8 cellular contexts compared by ENCODE assay signal in genomic region chrX:131841496-131842410, GRCh38.
DNase-seq lines count a peak whose midpoint lies in the region; ATAC-seq and TF ChIP-seq lines count a peak whose summit lies in the region.

No MANE protein-coding gene starts in this region.

- DNase-seq in COR-L47 (lab: John Stamatoyannopoulos, UW) (peak; percentile 2), NCI-H524 (lab: John Stamatoyannopoulos, UW) (peak; percentile 72 to 78), left cardiac atrium (peak; percentile 30), retinal pigment epithelial cell (ENCODE audit: low read depth) (no peak), OCI-M2 (lab: John Stamatoyannopoulos, UW; ENCODE audit: unreplicated experiment) (no peak)
- DNase-seq in activated naive CD4-positive, alpha-beta T cell treated with Interleukin-2 at 50 U/mL for 16 hours, result peak; percentile 4

- peak; percentile 90 for TF ChIP-seq CTCF in retinal pigment epithelial cell (conservative IDR thresholded peaks at IDR 0.05; ENCODE audit: low read depth, low read length)

- ATAC-seq in GM18517 (IDR thresholded peaks at IDR 0.05; ENCODE audit: unreplicated experiment) (peak; percentile 87), HG03175 (IDR thresholded peaks at IDR 0.05; ENCODE audit: unreplicated experiment) (peak; percentile 67), left cardiac atrium (peak; percentile 68)

- H3K4me3 ChIP-seq in retinal pigment epithelial cell (ENCODE audit: low read length), result no peak overlapping the region

- intact Hi-C loops in left cardiac atrium (cut with DNase I), result loop anchor here (5.0 to 10.0 kb wide), 3 partner anchors 223 to 791 kb away; no protein-coding TSS in a partner anchor

Comparison
In these comparisons a context has a peak if more than half of its experiments do, and no peak if none do; other contexts are left out.
1. DNase-seq: peak in COR-L47 (single experiment), NCI-H524 (2 of 2), activated naive CD4-positive, alpha-beta T cell treated with Interleukin-2 at 50 U/mL for 16 hours (single experiment) and left cardiac atrium (single experiment); none in retinal pigment epithelial cell (single experiment) and OCI-M2 (single experiment).
2. Peak in every context shown above with its lines, with median percentiles within 50 percentile points of each other: ATAC-seq.